ENCODE assay signal across 2 cellular contexts in genomic region chr6:42923656-42924055, GRCh38.
TF ChIP-seq lines count a peak whose summit lies in the region.

No MANE protein-coding gene starts in this region.

TF ChIP-seq in SK-N-SH, 30 proteins besides CTCF, POLR2A, EP300 and RAD21 (continued from another document):
- TF ChIP-seq REST (IDR thresholded peaks at IDR 0.05; ENCODE audit: low read depth, low read length) (no peak), TCF12 (IDR thresholded peaks at IDR 0.05) (no peak), RCOR1 (IDR thresholded peaks at IDR 0.05; ENCODE audit: low read length) (no peak), NFIC (IDR thresholded peaks at IDR 0.05; ENCODE audit: borderline replicate concordance) (no peak), CHD2 (IDR thresholded peaks at IDR 0.05; ENCODE audit: low read length, partially characterized antibody) (no peak), SIN3A (IDR thresholded peaks at IDR 0.05; ENCODE audit: borderline replicate concordance, low read depth, low read length) (no peak), TAF1 (IDR thresholded peaks at IDR 0.05; ENCODE audit: borderline replicate concordance, low read depth, low read length) (no peak), FOXM1 (IDR thresholded peaks at IDR 0.05; ENCODE audit: low read depth) (no peak), PBX3 (IDR thresholded peaks at IDR 0.05) (no peak)

TF ChIP-seq in SK-N-SH treated with all-trans-retinoic acid at 6 μM for 48 hours, 23 proteins besides CTCF, POLR2A, EP300 and RAD21 (continued from another document):
- TF ChIP-seq, protein P1, sequence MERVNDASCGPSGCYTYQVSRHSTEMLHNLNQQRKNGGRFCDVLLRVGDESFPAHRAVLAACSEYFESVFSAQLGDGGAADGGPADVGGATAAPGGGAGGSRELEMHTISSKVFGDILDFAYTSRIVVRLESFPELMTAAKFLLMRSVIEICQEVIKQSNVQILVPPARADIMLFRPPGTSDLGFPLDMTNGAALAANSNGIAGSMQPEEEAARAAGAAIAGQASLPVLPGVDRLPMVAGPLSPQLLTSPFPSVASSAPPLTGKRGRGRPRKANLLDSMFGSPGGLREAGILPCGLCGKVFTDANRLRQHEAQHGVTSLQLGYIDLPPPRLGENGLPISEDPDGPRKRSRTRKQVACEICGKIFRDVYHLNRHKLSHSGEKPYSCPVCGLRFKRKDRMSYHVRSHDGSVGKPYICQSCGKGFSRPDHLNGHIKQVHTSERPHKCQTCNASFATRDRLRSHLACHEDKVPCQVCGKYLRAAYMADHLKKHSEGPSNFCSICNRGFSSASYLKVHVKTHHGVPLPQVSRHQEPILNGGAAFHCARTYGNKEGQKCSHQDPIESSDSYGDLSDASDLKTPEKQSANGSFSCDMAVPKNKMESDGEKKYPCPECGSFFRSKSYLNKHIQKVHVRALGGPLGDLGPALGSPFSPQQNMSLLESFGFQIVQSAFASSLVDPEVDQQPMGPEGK (CRISPR knock-in tag; IDR thresholded peaks at IDR 0.05; ENCODE audit: borderline replicate concordance): no peak
- TF ChIP-seq TCF4 (CRISPR knock-in tag; IDR thresholded peaks at IDR 0.05; ENCODE audit: borderline replicate concordance) (no peak), SNAI2 (CRISPR knock-in tag; IDR thresholded peaks at IDR 0.05) (no peak)
